ENCODE assay signal across 22 cellular contexts in the genomic region with DNA sequence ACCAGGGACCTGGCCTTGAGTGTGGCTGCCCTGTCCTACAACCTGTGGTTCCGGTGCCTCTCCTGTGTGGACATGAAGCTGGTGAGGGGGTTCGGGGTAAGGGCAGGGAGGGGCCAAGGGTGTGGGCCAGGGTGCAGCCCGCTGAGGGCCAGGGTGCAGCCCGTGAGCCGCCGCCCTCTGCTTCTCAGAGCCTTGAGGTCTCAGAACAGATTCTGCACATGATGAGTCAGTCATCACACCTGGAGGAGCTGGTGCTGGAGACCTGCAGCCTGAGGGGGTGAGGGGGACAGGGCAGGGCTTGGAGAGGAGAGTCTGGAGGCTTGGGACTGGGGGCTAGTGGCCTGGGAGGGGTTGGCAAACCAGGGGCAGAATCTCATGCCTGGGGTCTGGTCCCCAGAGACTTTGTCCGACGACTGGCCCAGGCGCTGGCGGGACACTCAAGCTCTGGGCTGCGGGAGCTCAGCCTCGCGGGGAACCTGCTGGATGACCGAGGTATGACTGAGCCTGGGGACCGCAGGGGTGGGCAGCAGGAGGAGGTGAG. TPM values are rescaled to one million over a fixed set of nuclear protein-coding genes. Genes with fewer than 3 reads are reported as not detected.
DNase-seq lines count a peak whose midpoint lies in the region; ATAC-seq and TF ChIP-seq lines count a peak whose summit lies in the region.
"Had no signal": no experiment of that assay in that cellular context is flagged by ENCODE, and none has a peak within 500 bp of the region (broad histone marks: within the 10 kb centered on the region; RNA-seq: fewer than 3 reads in every experiment).

No MANE protein-coding gene starts in this region.

- H3K27me3 ChIP-seq in CD4-positive, alpha-beta T cell (ENCODE audit: control insufficient read depth, insufficient read depth, low read length): no peaks in the 10 kb centered on the region

- TF ChIP-seq CTCF in CD4-positive, alpha-beta T cell (IDR thresholded peaks at IDR 0.05): no peak
- no peak for TF ChIP-seq CTCF in epithelial cell of esophagus (IDR thresholded peaks at IDR 0.05; ENCODE audit: insufficient read depth, low read depth, low read length, missing control alignments)

- intact Hi-C loops in CD4-positive, alpha-beta T cell (cut with DNase I, micrococcal nuclease): no loop called here

- no peaks in the 10 kb centered on the region for H3K9me3 ChIP-seq in CD4-positive, alpha-beta T cell (ENCODE audit: control insufficient read depth, low read length)
- H3K9me3 ChIP-seq: psoas muscle, uterus had no signal

- H3K4me1 Mint-ChIP-seq in CD4-positive, alpha-beta T cell (ENCODE audit: low read depth): peaks cover 12% of the 10 kb centered on the region
- peaks cover 11 to 31% of the 10 kb centered on the region in 2 donors for H3K4me1 Mint-ChIP-seq in stimulated activated naive B cell treated with anti-CD40 and anti-IgM and Interleukin-4, amounts not matched to agents 10 μg/mL and 1 μg/mL and 100 μg/mL, for 72 hours

- no peaks in the 10 kb centered on the region for H3K27me3 Mint-ChIP-seq in CD4-positive, alpha-beta T cell
- H3K27me3 Mint-ChIP-seq in stimulated activated naive B cell treated with anti-CD40 and anti-IgM and Interleukin-4, amounts not matched to agents 10 μg/mL and 1 μg/mL and 100 μg/mL, for 72 hours: no peaks in the 10 kb centered on the region
- H3K27me3 Mint-ChIP-seq: activated CD8-positive, alpha-beta memory T cell treated with anti-CD3 and anti-CD28 coated beads, Interleukin-2, amount 10 ng/mL, durations not matched to agents 7 days and 5 days had no signal

- peak; percentile 10 for DNase-seq in AG08396 (ENCODE audit: low spot score)
- DNase-seq in CD4-positive, alpha-beta T cell: no peak
- peak; percentile 1 for DNase-seq in RPMI8226
- peak; percentile 58 for DNase-seq in epithelial cell of esophagus (ENCODE audit: low read depth)
- DNase-seq in stimulated activated naive B cell treated with anti-CD40 and anti-IgM and Interleukin-4, amounts not matched to agents 10 μg/mL and 1 μg/mL and 100 μg/mL, for 72 hours: no peak
- DNase-seq in GM19238 (ENCODE audit: insufficient read length, low spot score): no peak
- DNase-seq: activated CD8-positive, alpha-beta memory T cell treated with anti-CD3 and anti-CD28 coated beads, Interleukin-2, amount 10 ng/mL, durations not matched to agents 7 days and 5 days; activated gamma-delta T cell; foreskin melanocyte; HFFc6; left colon; midbrain; NCI-H1417; NCI-H2171; NCI-H748 treated with DMSO at 0.1 percent for 48 hours; stimulated activated CD4-positive, alpha-beta T cell treated with anti-CD3 and anti-CD28 coated beads, Interleukin-4, amount 100 ng/mL, for 4 hours; uterus had no signal

- no peak overlapping the region for H3K4me3 Mint-ChIP-seq in CD4-positive, alpha-beta T cell
- H3K4me3 Mint-ChIP-seq in stimulated activated naive B cell treated with anti-CD40 and anti-IgM and Interleukin-4, amounts not matched to agents 10 μg/mL and 1 μg/mL and 100 μg/mL, for 72 hours: peak overlapping the region in 1 of 2 donors; percentile 71
- H3K4me3 Mint-ChIP-seq: HFFc6 had no signal

- POLR2A ChIA-PET in CD4-positive, alpha-beta T cell (lab: Charles Lee): interaction anchor here (0.8 to 5.8 kb wide), 4 partner anchors 12 to 110 kb away, joined by 3 to 75 read pairs (median 39); partner anchors contain the start of genes ACD and CTCF

- H3K9me3 Mint-ChIP-seq in CD4-positive, alpha-beta T cell: no peaks in the 10 kb centered on the region
- H3K9me3 Mint-ChIP-seq in stimulated activated naive B cell treated with anti-CD40 and anti-IgM and Interleukin-4, amounts not matched to agents 10 μg/mL and 1 μg/mL and 100 μg/mL, for 72 hours: no peaks in the 10 kb centered on the region
- H3K9me3 Mint-ChIP-seq: HFFc6 had no signal

- CTCF ChIA-PET in CD4-positive, alpha-beta T cell (lab: Charles Lee): interaction anchor here (1.5 kb wide), 1 partner anchor 133 kb away, joined by 4 read pairs; no protein-coding TSS in a partner anchor

- peak overlapping the region; percentile 83 for H3K27ac ChIP-seq in CD4-positive, alpha-beta T cell (ENCODE audit: low read depth, low read length)
- H3K27ac ChIP-seq: psoas muscle, uterus had no signal

- H3K4me3 ChIP-seq in epithelial cell of esophagus (ENCODE audit: low read length): no peak overlapping the region
- H3K4me3 ChIP-seq: psoas muscle, smooth muscle cell, uterus had no signal

- no peak overlapping the region for H3K27ac Mint-ChIP-seq in CD4-positive, alpha-beta T cell
- no peak overlapping the region for H3K27ac Mint-ChIP-seq in stimulated activated naive B cell treated with anti-CD40 and anti-IgM and Interleukin-4, amounts not matched to agents 10 μg/mL and 1 μg/mL and 100 μg/mL, for 72 hours
- H3K27ac Mint-ChIP-seq: HFFc6 had no signal

- no peak for ATAC-seq in CD4-positive, alpha-beta T cell (ENCODE audit: poor library complexity)
- ATAC-seq in HG03457 (IDR thresholded peaks at IDR 0.05; ENCODE audit: unreplicated experiment): no peak
- no peak for ATAC-seq in stimulated activated naive B cell treated with anti-CD40 and anti-IgM and Interleukin-4, amounts not matched to agents 10 μg/mL and 1 μg/mL and 100 μg/mL, for 72 hours (replicated peaks)
- ATAC-seq: activated CD8-positive, alpha-beta memory T cell treated with anti-CD3 and anti-CD28 coated beads, Interleukin-2, amount 10 ng/mL, durations not matched to agents 7 days and 5 days; left colon; Panc1; psoas muscle had no signal

- H3K36me3 Mint-ChIP-seq in CD4-positive, alpha-beta T cell (ENCODE audit: low read depth): peaks cover 50% of the 10 kb centered on the region
- peaks cover 25 to 42% of the 10 kb centered on the region in 2 donors for H3K36me3 Mint-ChIP-seq in stimulated activated naive B cell treated with anti-CD40 and anti-IgM and Interleukin-4, amounts not matched to agents 10 μg/mL and 1 μg/mL and 100 μg/mL, for 72 hours

RNA-seq across cellular contexts. Expression of gene CARMIL2, which starts 2.2 kb away (rescaled TPM):
- 100 to 1,000 TPM; 147 to 148 TPM for total RNA-seq in CD4-positive, alpha-beta T cell

RNA-seq across cellular contexts. Expression of gene ACD, which starts 12.9 kb away (rescaled TPM):
- 10 to 100 TPM; 21.6 to 26.0 TPM for total RNA-seq in CD4-positive, alpha-beta T cell

RNA-seq across cellular contexts. Expression of gene PARD6A, which starts 13.6 kb away (rescaled TPM):
- total RNA-seq in CD4-positive, alpha-beta T cell: 1 to 10 TPM; 4.5 to 4.7 TPM

RNA-seq across cellular contexts. Expression of gene ENKD1, which starts 19.4 kb away (rescaled TPM):
- total RNA-seq in CD4-positive, alpha-beta T cell: 1 to 10 TPM; 2.0 to 3.5 TPM

RNA-seq across cellular contexts. Expression of gene C16orf86, which starts 19.4 kb away (rescaled TPM):
- 1 to 10 TPM; 2.0 to 2.4 TPM for total RNA-seq in CD4-positive, alpha-beta T cell
- total RNA-seq: G401 had no signal

Comparison
In these comparisons a context has a peak if more than half of its experiments do, and no peak if none do; other contexts are left out.
1. DNase-seq: peak in AG08396 (single experiment), RPMI8226 (single experiment) and epithelial cell of esophagus (single experiment); none in CD4-positive, alpha-beta T cell (0 of 10), stimulated activated naive B cell treated with anti-CD40 and anti-IgM and Interleukin-4, amounts not matched to agents 10 μg/mL and 1 μg/mL and 100 μg/mL, for 72 hours (single experiment) and GM19238 (single experiment).